13 cellular contexts compared by ENCODE assay signal in genomic region chr13:41398494-41399190, GRCh38. TPM values are rescaled to one million over a fixed set of nuclear protein-coding genes. Genes with fewer than 3 reads are reported as not detected.
DNase-seq lines count a peak whose midpoint lies in the region; ATAC-seq and TF ChIP-seq lines count a peak whose summit lies in the region.
"Had no signal": no experiment of that assay in that cellular context is flagged by ENCODE, and none has a peak within 500 bp of the region (broad histone marks: within the 10 kb centered on the region; RNA-seq: fewer than 3 reads in every experiment).

No MANE protein-coding gene starts in this region.

- H3K4me3 Mint-ChIP-seq in T-cell: no peak overlapping the region
- H3K4me3 Mint-ChIP-seq: memory B cell had no signal

- no peak for TF ChIP-seq CTCF in gastroesophageal sphincter (IDR thresholded peaks at IDR 0.05)

- no peaks in the 10 kb centered on the region for H3K27me3 ChIP-seq in gastroesophageal sphincter

- WGBS in gastroesophageal sphincter (ENCODE audit: low coverage in 1 of 2), 2 donors: 79 to 87% methylated on average over 6 to 7 of the region's 7 CpGs

- no peaks in the 10 kb centered on the region for H3K36me3 Mint-ChIP-seq in T-cell
- H3K36me3 Mint-ChIP-seq: memory B cell had no signal

- CTCF ChIA-PET in T-cell (lab: Charles Lee): interaction anchor here in 1 of 2 donors (0.6 kb wide), 1 partner anchor 689 kb away, joined by 5 read pairs; no protein-coding TSS in a partner anchor

- no peak for TF ChIP-seq EP300 in gastroesophageal sphincter (IDR thresholded peaks at IDR 0.05)

- no peak overlapping the region for H3K4me3 ChIP-seq in gastroesophageal sphincter

- H3K9me3 ChIP-seq in gastroesophageal sphincter: no peaks in the 10 kb centered on the region

- H3K36me3 ChIP-seq in gastroesophageal sphincter: no peaks in the 10 kb centered on the region

- peak; percentile 21 for DNase-seq in stimulated activated CD4-positive, alpha-beta T cell treated with anti-CD3 and anti-CD28 coated beads, Interleukin-15, amount 100 ng/mL, for 24 hours
- no peak for DNase-seq in stimulated activated CD4-positive, alpha-beta T cell treated with anti-CD3 and anti-CD28 coated beads, Interleukin-4, amount 100 ng/mL, for 1 hour
- DNase-seq in T-cell (no peak), foreskin melanocyte (peak; percentile 85), superior temporal gyrus (ENCODE audit: extremely low spot score) (peak; percentile 50), head of caudate nucleus (no peak), germinal center (ENCODE audit: low spot score) (no peak)
- DNase-seq: DMS153; NCI-H146; NCI-H526 treated with DMSO at 0.1 percent for 48 hours; stimulated activated CD4-positive, alpha-beta T cell treated with anti-CD3 and anti-CD28 coated beads, Interleukin-1b, Interleukin-23, amount 100 ng/mL, for 48 hours had no signal

- H3K27ac ChIP-seq in gastroesophageal sphincter: no peak overlapping the region

- no peaks in the 10 kb centered on the region for H3K4me1 ChIP-seq in gastroesophageal sphincter

- TF ChIP-seq POLR2A in gastroesophageal sphincter (IDR thresholded peaks at IDR 0.05): no peak

- H3K9me3 Mint-ChIP-seq in T-cell: no peaks in the 10 kb centered on the region

- POLR2A ChIA-PET in T-cell (lab: Charles Lee): interaction anchor here in 1 of 2 donors (0.6 kb wide), 1 partner anchor 677 kb away, joined by 3 read pairs; no protein-coding TSS in a partner anchor

- intact Hi-C loops in head of caudate nucleus (cut with DNase I): no loop called here

- ATAC-seq in T-cell (replicated peaks in 1 of 4): peak in 2 of 4 experiments; percentile 20 to 48
- ATAC-seq in gastroesophageal sphincter: no peak

- H3K4me1 Mint-ChIP-seq in T-cell: no peaks in the 10 kb centered on the region
- H3K4me1 Mint-ChIP-seq: memory B cell had no signal

- peak overlapping the region; percentile 69 to 71 for H3K27ac Mint-ChIP-seq in T-cell
- H3K27ac Mint-ChIP-seq: memory B cell had no signal

- no peaks in the 10 kb centered on the region for H3K27me3 Mint-ChIP-seq in T-cell

RNA-seq across cellular contexts. Expression of gene RGCC, which starts 58.7 kb away (rescaled TPM):
- total RNA-seq in T-cell: 100 to 1,000 TPM; 151 to 515 (median 166) TPM
- total RNA-seq in gastroesophageal sphincter: 10 to 100 TPM; 40.5 to 97.6 (median 59.9) TPM

Comparison
In these comparisons a context has a peak if more than half of its experiments do, and no peak if none do; other contexts are left out.
1. DNase-seq: peak in stimulated activated CD4-positive, alpha-beta T cell treated with anti-CD3 and anti-CD28 coated beads, Interleukin-15, amount 100 ng/mL, for 24 hours (single experiment), foreskin melanocyte (single experiment) and superior temporal gyrus (single experiment); none in stimulated activated CD4-positive, alpha-beta T cell treated with anti-CD3 and anti-CD28 coated beads, Interleukin-4, amount 100 ng/mL, for 1 hour (single experiment), T-cell (0 of 34), head of caudate nucleus (0 of 42) and germinal center (single experiment).